In the genomic region with DNA sequence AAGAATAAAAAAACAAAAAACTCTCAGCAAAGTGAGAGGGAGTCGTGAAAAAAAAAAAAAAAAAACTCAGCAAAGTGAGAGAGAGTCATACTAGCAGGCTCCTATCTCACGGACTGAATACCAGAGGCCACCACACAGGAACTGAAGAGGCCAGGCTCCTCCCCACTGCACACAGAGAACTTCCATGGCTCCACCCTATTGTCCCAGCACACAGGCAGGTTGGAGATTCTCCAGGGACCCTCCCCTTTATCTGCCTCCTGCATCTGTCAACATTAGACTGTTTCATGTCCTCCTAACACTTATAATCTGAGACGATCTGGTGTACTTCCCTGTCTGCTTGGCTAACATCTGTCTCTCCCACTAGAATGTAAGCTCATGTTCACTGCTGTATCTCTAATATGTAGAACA, we compare ENCODE assay signal across 13 cellular contexts. TPM values are rescaled to one million over a fixed set of nuclear protein-coding genes. Genes with fewer than 3 reads are reported as not detected.
A peak's percentile ranks its signal among the peaks of the same experiment; 100 is the strongest.
DNase-seq lines count a peak whose midpoint lies in the region; ATAC-seq and TF ChIP-seq lines count a peak whose summit lies in the region.
"Had no signal": no experiment of that assay in that cellular context is flagged by ENCODE, and none has a peak within 500 bp of the region (broad histone marks: within the 10 kb centered on the region; RNA-seq: fewer than 3 reads in every experiment).

No MANE protein-coding gene starts in this region.

- H3K27ac ChIP-seq in SK-N-MC (0 out of 2 replicates have a peak overlapping the region, but pooled peaks have one; percentile 8), prostate gland (no peak overlapping the region)
- H3K27ac ChIP-seq: stomach had no signal

- H3K36me3 ChIP-seq in SK-N-MC (ENCODE audit: insufficient read depth, low read length) (no peaks in the 10 kb centered on the region), prostate gland (no peaks in the 10 kb centered on the region)
- H3K36me3 ChIP-seq: stomach had no signal

- H3K27me3 ChIP-seq in prostate gland (replicated peaks; ENCODE audit: insufficient read depth): no peaks in the 10 kb centered on the region
- H3K27me3 ChIP-seq: stomach had no signal

- H3K4me3 Mint-ChIP-seq in activated naive CD8-positive, alpha-beta T cell treated with anti-CD3 and anti-CD28 coated beads, Interleukin-2, amount 50 U/mL, for 24 hours: no peak overlapping the region
- H3K4me3 Mint-ChIP-seq: brain had no signal

- 15% methylated on average over 3 of the region's 3 CpGs for WGBS in prostate gland

- H3K9ac ChIP-seq in SK-N-MC (ENCODE audit: insufficient read length): no peak overlapping the region

- H3K4me3 ChIP-seq in SK-N-MC (no peak overlapping the region), foreskin fibroblast (ENCODE audit: low read depth in 1 of 2, low read length in 2 of 2) (no peak overlapping the region), prostate gland (no peak overlapping the region)
- H3K4me3 ChIP-seq: stomach had no signal

- intact Hi-C loops in prostate gland (cut with DNase I): no loop called here

- no peak for TF ChIP-seq CTCF in foreskin fibroblast (IDR thresholded peaks at IDR 0.05; ENCODE audit: low read depth, low read length)
- no peak for TF ChIP-seq CTCF in prostate gland (IDR thresholded peaks at IDR 0.05)

- H3K4me1 ChIP-seq in prostate gland (replicated peaks): no peaks in the 10 kb centered on the region

- H3K4me1 Mint-ChIP-seq in activated naive CD8-positive, alpha-beta T cell treated with anti-CD3 and anti-CD28 coated beads, Interleukin-2, amount 50 U/mL, for 24 hours: no peaks in the 10 kb centered on the region
- H3K4me1 Mint-ChIP-seq: brain had no signal

- no peak overlapping the region for H3K27ac Mint-ChIP-seq in activated naive CD8-positive, alpha-beta T cell treated with anti-CD3 and anti-CD28 coated beads, Interleukin-2, amount 50 U/mL, for 24 hours
- H3K27ac Mint-ChIP-seq: brain had no signal

- DNase-seq in HT-29 (ENCODE audit: low spot score): peak; percentile 39
- no peak for DNase-seq in SK-N-MC (ENCODE audit: low read depth, low spot score)
- peak; percentile 24 to 55 for DNase-seq in foreskin fibroblast
- DNase-seq in prostate gland (ENCODE audit: low spot score): peak; percentile 81
- DNase-seq in activated naive CD8-positive, alpha-beta T cell treated with anti-CD3 and anti-CD28 coated beads, Interleukin-2, amount 50 U/mL, for 24 hours: no peak
- no peak for DNase-seq in foreskin melanocyte
- DNase-seq: DMS79 treated with DMSO at 0.1 percent for 48 hours; NCI-H1930; stimulated activated CD4-positive, alpha-beta T cell treated with anti-CD3 and anti-CD28 coated beads, Interleukin-4, amount 100 ng/mL, for 1 hour; stomach had no signal

- H3K27me3 Mint-ChIP-seq in activated naive CD8-positive, alpha-beta T cell treated with anti-CD3 and anti-CD28 coated beads, Interleukin-2, amount 50 U/mL, for 24 hours: no peaks in the 10 kb centered on the region

- H3K36me3 Mint-ChIP-seq in activated naive CD8-positive, alpha-beta T cell treated with anti-CD3 and anti-CD28 coated beads, Interleukin-2, amount 50 U/mL, for 24 hours (ENCODE audit: low read depth): no peaks in the 10 kb centered on the region
- H3K36me3 Mint-ChIP-seq: brain had no signal

- TF ChIP-seq POLR2A in prostate gland (IDR thresholded peaks at IDR 0.05): no peak

- H3K9me3 ChIP-seq in SK-N-MC (ENCODE audit: low read depth, low read length) (no peaks in the 10 kb centered on the region), prostate gland (no peaks in the 10 kb centered on the region)
- H3K9me3 ChIP-seq: stomach had no signal

- peaks cover 4% of the 10 kb centered on the region for H3K9me3 Mint-ChIP-seq in activated naive CD8-positive, alpha-beta T cell treated with anti-CD3 and anti-CD28 coated beads, Interleukin-2, amount 50 U/mL, for 24 hours

- ATAC-seq in GM21786 (IDR thresholded peaks at IDR 0.05; ENCODE audit: unreplicated experiment): no peak
- ATAC-seq in activated naive CD8-positive, alpha-beta T cell treated with anti-CD3 and anti-CD28 coated beads, Interleukin-2, amount 50 U/mL, for 24 hours: no peak

RNA-seq across cellular contexts. Expression of gene FARP1, which starts 37.0 kb away (rescaled TPM):
- 46.4 and 49.0 TPM in 2 replicates for total RNA-seq in HT-29 (2014; rRNA removed; shearing (Covaris generic))
- total RNA-seq in prostate gland: 10 to 100 TPM; 70.6 to 77.5 TPM
- total RNA-seq: OCI-LY7 had no signal

Comparison
In these comparisons a context has a peak if more than half of its experiments do, and no peak if none do; other contexts are left out.
1. DNase-seq: peak in HT-29 (single experiment), foreskin fibroblast (2 of 2) and prostate gland (single experiment); none in SK-N-MC (single experiment), activated naive CD8-positive, alpha-beta T cell treated with anti-CD3 and anti-CD28 coated beads, Interleukin-2, amount 50 U/mL, for 24 hours (single experiment) and foreskin melanocyte (single experiment).